Comparison of ENCODE assay signal across 17 cellular contexts in the genomic region with DNA sequence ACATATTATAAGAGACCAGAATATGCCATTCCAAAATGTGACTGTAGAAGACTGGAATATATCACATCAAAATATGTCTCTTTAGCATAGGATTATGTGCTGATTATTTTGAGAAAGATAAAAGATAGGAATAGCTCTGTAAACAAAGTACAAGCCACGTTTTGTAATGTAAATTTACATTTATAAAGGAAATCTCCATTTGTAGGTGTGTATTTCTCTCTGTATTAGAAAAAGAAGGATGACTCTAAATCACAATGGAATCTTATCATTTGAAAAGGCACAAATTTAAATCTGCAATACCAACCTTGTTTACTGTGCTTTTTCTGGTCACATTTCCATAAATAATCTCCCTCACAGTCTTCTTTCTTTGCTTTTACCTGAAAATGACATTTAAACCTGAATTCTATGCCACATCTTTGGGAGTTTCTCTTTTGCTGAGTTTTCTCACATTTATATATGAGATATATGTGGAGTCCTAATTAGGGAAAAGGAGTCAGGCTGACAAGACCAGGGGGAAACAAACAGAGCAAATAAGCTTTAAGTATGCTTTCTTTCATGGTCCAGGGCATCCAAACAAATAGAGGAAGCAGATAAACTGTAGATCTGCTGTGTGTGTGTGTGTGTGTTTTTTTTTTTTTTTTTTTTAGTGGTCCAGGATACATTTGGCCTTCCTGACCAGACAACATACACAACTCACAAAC.
DNase-seq lines count a peak whose midpoint lies in the region; ATAC-seq, FAIRE-seq and TF ChIP-seq lines count a peak whose summit lies in the region.
"Had no signal": no experiment of that assay in that cellular context is flagged by ENCODE, and none has a peak within 500 bp of the region (broad histone marks: within the 10 kb centered on the region; RNA-seq: fewer than 3 reads in every experiment).

No MANE protein-coding gene starts in this region.

- no peaks in the 10 kb centered on the region for H3K27me3 ChIP-seq in HUES48 (ENCODE audit: control insufficient read depth, insufficient read depth, low read length)
- H3K27me3 ChIP-seq in H1 (replicated peaks in 1 of 4; ENCODE audit: control insufficient read depth in 3 of 4, extremely low read depth in 1 of 4, insufficient read depth in 3 of 4, low read length in 3 of 4), result no peaks in the 10 kb centered on the region

- no peak overlapping the region for H2BK12ac ChIP-seq in H1 (ENCODE audit: low read depth, low read length)

- peak overlapping the region; percentile 90; the same call in 1 of the 2 replicates for H2BK5ac ChIP-seq in H1 (ENCODE audit: low read depth, low read length)

- no peaks in the 10 kb centered on the region for H4K20me1 ChIP-seq in H1 (replicated peaks in 1 of 2; ENCODE audit: control insufficient read depth in 1 of 2, insufficient read depth in 2 of 2, low read length in 2 of 2)

- H3K4me2 ChIP-seq in H1 (ENCODE audit: insufficient read depth in 1 of 2, low read depth in 2 of 2, low read length in 2 of 2), result peak overlapping the region; percentile 38 to 53; a peak in 3 of 4 replicates

- no peak overlapping the region for H2AK5ac ChIP-seq in H1 (ENCODE audit: low read depth, low read length)

- H3K36me3 ChIP-seq in HUES48 (ENCODE audit: control insufficient read depth, insufficient read depth, low read length) (0 out of 2 replicates have a peak, but pooled peaks cover 4% of the 10 kb centered on the region), H1 (ENCODE audit: control insufficient read depth in 2 of 4, insufficient read depth in 4 of 4, low read length in 3 of 4) (peaks cover 0 to 4% (median 0%) of the 10 kb centered on the region in 4 experiments; a peak in 1 of 8 replicates)
- H3K36me3 ChIP-seq: BLaER1 treated with 17β-estradiol and CSF1 and Interleukin-3, amounts not matched to agents 10 nM and 100 nM had no signal

- H3K4me1 ChIP-seq in HUES48 (ENCODE audit: control insufficient read depth, insufficient read depth, low read length), result peaks cover 60% of the 10 kb centered on the region
- H3K4me1 ChIP-seq in H1 (replicated peaks in 1 of 4; ENCODE audit: control insufficient read depth in 3 of 4, insufficient read depth in 4 of 4, low read length in 3 of 4), result peaks cover 5 to 18% (median 10%) of the 10 kb centered on the region in 4 experiments; a peak in 6 of 7 replicates

- TF ChIP-seq POLR2A in H1 (IDR thresholded peaks at IDR 0.05; ENCODE audit: control extremely low read depth in 1 of 2, low read depth in 2 of 2, low read length in 2 of 2), result no peak

- ATAC-seq in HG02885 (IDR thresholded peaks at IDR 0.05; ENCODE audit: poor library complexity, unreplicated experiment), result no peak
- ATAC-seq: K562 had no signal

- no peak overlapping the region for H3K56ac ChIP-seq in H1 (replicated peaks; ENCODE audit: insufficient read length, low read depth, low read length)

- H3K9ac ChIP-seq in HUES48 (ENCODE audit: low read depth, low read length), result no peak overlapping the region; the same call in 1 of the 2 replicates
- no peak overlapping the region for H3K9ac ChIP-seq in H1 (replicated peaks in 1 of 4; ENCODE audit: extremely low read depth in 1 of 4, low read depth in 3 of 4, low read length in 3 of 4)
- H3K9ac ChIP-seq: BLaER1 treated with 17β-estradiol and CSF1 and Interleukin-3, amounts not matched to agents 10 nM and 100 nM had no signal

- H2BK15ac ChIP-seq in H1 (ENCODE audit: low read length), result no peak overlapping the region

- 0 out of 2 replicates have a peak, but pooled peaks cover 4% of the 10 kb centered on the region for H3K9me3 ChIP-seq in HUES48 (ENCODE audit: control insufficient read depth, insufficient read depth, low read length)
- no peaks in the 10 kb centered on the region for H3K9me3 ChIP-seq in H1 (ENCODE audit: insufficient read depth in 2 of 2, low read depth in 1 of 2, low read length in 1 of 2)

- DNase-seq in ELF-1 (ENCODE audit: low read depth, low spot score) (peak; percentile 22), H1 (ENCODE audit: low read depth in 1 of 2, low spot score in 2 of 2) (no peak), putamen (ENCODE audit: low spot score) (no peak), SW 1271 (lab: John Stamatoyannopoulos, UW) (no peak), NCI-H226 (no peak)
- DNase-seq: ACHN; CD4-positive, CD25-positive, alpha-beta regulatory T cell; DMS79 had no signal

- no peaks in the 10 kb centered on the region for H3K23me2 ChIP-seq in H1 (ENCODE audit: low read depth, low read length)

- H4K5ac ChIP-seq in H1 (ENCODE audit: insufficient read length, low read depth, low read length), result peak overlapping the region; percentile 98

- CTCF ChIA-PET in H1 (lab: Charles Lee; ENCODE audit: partially characterized antibody), result no interaction called here

- no peak for TF ChIP-seq CTCF in H1 (IDR thresholded peaks at IDR 0.05; ENCODE audit: control extremely low read depth in 1 of 3, insufficient read depth in 1 of 3, low read depth in 1 of 3, low read length in 3 of 3)

- peak overlapping the region; percentile 18 for H3K4me3 ChIP-seq in HUES48 (ENCODE audit: low read depth, low read length)
- H3K4me3 ChIP-seq in H1 (ENCODE audit: extremely low read depth in 1 of 4, insufficient read depth in 2 of 4, low read depth in 3 of 4, low read length in 4 of 4), result peak overlapping the region in 1 of 4 experiments; percentile 32; a peak in 1 of 8 replicates
- H3K4me3 ChIP-seq: BLaER1 treated with 17β-estradiol and CSF1 and Interleukin-3, amounts not matched to agents 10 nM and 100 nM; K562 had no signal

- peak overlapping the region; percentile 54 for H2BK120ac ChIP-seq in H1 (replicated peaks; ENCODE audit: low read depth, low read length)

- H3K4ac ChIP-seq in H1 (replicated peaks; ENCODE audit: insufficient read length, low read depth, low read length), result no peak overlapping the region

- no peaks in the 10 kb centered on the region for H3K79me2 ChIP-seq in H1 (ENCODE audit: control insufficient read depth in 1 of 2, insufficient read depth in 2 of 2, low read length in 2 of 2)

- H2BK20ac ChIP-seq in H1 (ENCODE audit: low read length), result 0 out of 2 replicates have a peak overlapping the region, but pooled peaks have one; percentile 7

- H4K8ac ChIP-seq in H1 (ENCODE audit: extremely low read depth, insufficient read depth, low read length), result no peak overlapping the region

- no peak for TF ChIP-seq EP300 in H1 (IDR thresholded peaks at IDR 0.05; ENCODE audit: borderline replicate concordance in 1 of 2, low read depth in 2 of 2, low read length in 2 of 2)

- H3K79me1 ChIP-seq in H1 (ENCODE audit: low read depth, low read length), result no peaks in the 10 kb centered on the region

- TF ChIP-seq RAD21 in H1 (IDR thresholded peaks at IDR 0.05 in 1 of 2, conservative IDR thresholded peaks at IDR 0.05 in 1 of 2; ENCODE audit: low read depth in 2 of 2, low read length in 2 of 2), result no peak

- H2AFZ ChIP-seq in H1 (ENCODE audit: low read length), result no peak overlapping the region

- H3K27ac ChIP-seq in HUES48 (ENCODE audit: low read depth, low read length), result peak overlapping the region; percentile 90
- no peak overlapping the region for H3K27ac ChIP-seq in H1 (ENCODE audit: low read depth, low read length)
- H3K27ac ChIP-seq: BLaER1 treated with 17β-estradiol and CSF1 and Interleukin-3, amounts not matched to agents 10 nM and 100 nM had no signal

- no peak overlapping the region for H3K23ac ChIP-seq in H1 (ENCODE audit: insufficient read length)

- H4K91ac ChIP-seq in H1 (replicated peaks; ENCODE audit: insufficient read length, low read length), result no peak overlapping the region

- no peak overlapping the region; the same call in 1 of the 2 replicates for H3K18ac ChIP-seq in H1 (ENCODE audit: extremely low read depth, low read length)

- WGBS in H1 (ENCODE audit: extremely low coverage in 1 of 2, insufficient coverage in 1 of 2, insufficient read length in 1 of 2, insufficient replicate concordance in 2 of 2, low coverage in 1 of 2, low lambda C conversion rate in 2 of 2, missing lambda C conversion rate in 1 of 2), 2 experiments, result 0% methylated on average over 1 of the region's 1 CpG; no CpG with 5 or more reads in 1 of the 2 experiments

- H3K14ac ChIP-seq in H1 (ENCODE audit: insufficient read length), result no peak overlapping the region

- POLR2A ChIA-PET in H1 (lab: Charles Lee; ENCODE audit: partially characterized antibody), result no interaction called here

- FAIRE-seq in H1 (lab: Jason Lieb, UNC) (no peak), islet of Langerhans (lab: Jason Lieb, UNC) (peak; percentile 17)
- FAIRE-seq: G401.6, GM12891, GM19239, H54, K562 had no signal
